Comparison of ENCODE assay signal across 17 cellular contexts in the genomic region with DNA sequence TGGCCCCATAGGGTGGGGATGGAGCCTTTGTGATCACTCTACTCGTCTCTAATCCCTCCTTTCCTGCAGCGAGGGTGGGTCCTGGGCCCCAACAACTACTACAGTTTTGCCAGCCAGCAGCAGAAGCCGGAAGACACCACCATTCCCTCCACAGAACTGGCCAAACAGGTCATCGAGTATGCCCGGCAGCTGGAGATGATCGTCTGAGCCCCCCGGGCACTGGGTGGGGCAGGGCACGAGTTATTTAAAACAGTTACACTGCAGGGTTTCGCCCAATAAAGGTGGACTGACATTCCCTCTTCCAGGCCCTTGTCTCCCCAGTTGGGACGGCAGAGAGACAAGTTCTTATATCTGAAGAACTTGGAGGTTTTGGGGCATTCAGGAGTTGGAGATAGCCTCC. TPM values are rescaled to one million over a fixed set of nuclear protein-coding genes. Genes with fewer than 3 reads are reported as not detected.
DNase-seq lines count a peak whose midpoint lies in the region; ATAC-seq and TF ChIP-seq lines count a peak whose summit lies in the region.
"Had no signal": no experiment of that assay in that cellular context is flagged by ENCODE, and none has a peak within 500 bp of the region (broad histone marks: within the 10 kb centered on the region; RNA-seq: fewer than 3 reads in every experiment).

No MANE protein-coding gene starts in this region.

- H3K27me3 Mint-ChIP-seq in neural crest cell (ENCODE audit: low read depth) = peaks cover 3% of the 10 kb centered on the region

- no peak for TF ChIP-seq CTCF in heart left ventricle (IDR thresholded peaks at IDR 0.05)
- no peak for TF ChIP-seq CTCF in Panc1 (IDR thresholded peaks at IDR 0.05)
- TF ChIP-seq CTCF in neural crest cell (conservative IDR thresholded peaks at IDR 0.05) = no peak

- peaks cover 9% of the 10 kb centered on the region for H3K4me1 Mint-ChIP-seq in neural crest cell

- H3K9me3 ChIP-seq in heart left ventricle = no peaks in the 10 kb centered on the region
- H3K9me3 ChIP-seq in Panc1 (ENCODE audit: control insufficient read depth, insufficient read depth, low read depth, low read length) = no peaks in the 10 kb centered on the region
- H3K9me3 ChIP-seq: BLaER1 had no signal

- H3K4me1 ChIP-seq in heart left ventricle (peaks cover 0 to 28% (median 16%) of the 10 kb centered on the region in 12 donors), Panc1 (ENCODE audit: control insufficient read depth, insufficient read depth, low read length) (peaks cover 4% of the 10 kb centered on the region; the same call in 1 of the 2 replicates)

- no peak overlapping the region for H3K4me3 Mint-ChIP-seq in neural crest cell

- TSS peak; percentile 56 for BruUV-seq in Panc1 (replicated peaks; lab: Mats Ljungman, UMichigan)

- peaks cover 15% of the 10 kb centered on the region for H3K36me3 Mint-ChIP-seq in neural crest cell (ENCODE audit: low read depth)

- CTCF ChIA-PET in Panc1 (lab: Charles Lee) = no interaction called here

- intact Hi-C loops in Right ventricle myocardium inferior (cut with DNase I) (no loop called here), heart left ventricle (cut with DNase I) (no loop called here), Panc1 (cut with micrococcal nuclease; ENCODE audit: unreplicated experiment) (no loop called here)

- H3K36me3 ChIP-seq in heart left ventricle = peaks cover 11 to 80% (median 69%) of the 10 kb centered on the region in 9 donors
- peaks cover 18% of the 10 kb centered on the region for H3K36me3 ChIP-seq in Panc1 (ENCODE audit: control insufficient read depth, insufficient read depth, low read length)

- no peak for ATAC-seq in Right ventricle myocardium inferior
- ATAC-seq in heart left ventricle = no peak
- ATAC-seq in Panc1 = no peak
- no peak for ATAC-seq in GM21737 (IDR thresholded peaks at IDR 0.05; ENCODE audit: unreplicated experiment)

- POLR2A ChIA-PET in Panc1 (lab: Charles Lee) = no interaction called here

- no peaks in the 10 kb centered on the region for H3K9me3 Mint-ChIP-seq in neural crest cell
- H3K9me3 Mint-ChIP-seq: CD8-positive, alpha-beta memory T cell had no signal

- in situ Hi-C loops in Panc1 (cut with HindIII; ENCODE audit: low pct_unique_long_range_greater_than_20kb, low sequenced_read_pairs) = no loop called here

- peaks cover 0 to 24% (median 0%) of the 10 kb centered on the region in 9 donors for H3K27me3 ChIP-seq in heart left ventricle
- H3K27me3 ChIP-seq in Panc1 (ENCODE audit: control insufficient read depth, insufficient read depth, low read length) = no peaks in the 10 kb centered on the region

- TF ChIP-seq POLR2A in heart left ventricle (IDR thresholded peaks at IDR 0.05) = no peak

- peak overlapping the region; percentile 67 for H3K27ac Mint-ChIP-seq in neural crest cell (ENCODE audit: unreplicated experiment)
- H3K27ac Mint-ChIP-seq: CD8-positive, alpha-beta memory T cell had no signal

- WGBS in heart left ventricle, 4 donors = 92 to 93% (median 93%) methylated on average over 9 to 10 of the region's 10 CpGs

- DNase-seq in Right ventricle myocardium inferior (ENCODE audit: missing footprints) (peak; percentile 61), heart left ventricle (no peak), Panc1 (ENCODE audit: low read depth, low spot score) (no peak), neural crest cell (ENCODE audit: low read depth, low spot score) (no peak), EL (no peak), NCI-H748 treated with DMSO at 0.1 percent for 48 hours (lab: John Stamatoyannopoulos, UW) (no peak)
- DNase-seq in stimulated activated CD4-positive, alpha-beta T cell treated with anti-CD3 and anti-CD28 coated beads, Interleukin-1b, Interleukin-23, amount 100 ng/mL, for 48 hours = no peak
- DNase-seq: 8988T; AML-193; CD8-positive, alpha-beta memory T cell; HCEC 1CT; IMR-90; KBM-7 had no signal

- H3K4me3 ChIP-seq in heart left ventricle (no peak overlapping the region), Panc1 (ENCODE audit: low read depth in 2 of 2, low read length in 2 of 2) (no peak overlapping the region)
- H3K4me3 ChIP-seq: BLaER1 had no signal

- H3K27ac ChIP-seq in heart left ventricle (no peak overlapping the region), Panc1 (ENCODE audit: low read length) (no peak overlapping the region)
- H3K27ac ChIP-seq: BLaER1 had no signal

RNA-seq across cellular contexts. Expression of a gene that starts 4.7 kb away (rescaled TPM):
- total RNA-seq in Right ventricle myocardium inferior = not detected
- total RNA-seq in heart left ventricle = under 1 TPM in 5 of 9 donors, not detected in 4; 0.18 to 0.67 (median 0.31) TPM
- polyA plus RNA-seq in heart left ventricle = under 1 TPM; 0.15 to 0.42 TPM
- 1.4 TPM for total RNA-seq in Panc1 (2021; ENCODE audit: unreplicated experiment)
- 4.2 TPM for polyA plus RNA-seq in Panc1 (2012; ENCODE audit: insufficient read length)
- 1.4 and 2.2 TPM in 2 replicates for total RNA-seq in neural crest cell
- total RNA-seq: Daoy had no signal
- polyA plus RNA-seq: CD8-positive, alpha-beta memory T cell had no signal

RNA-seq across cellular contexts. Expression of a gene that starts 5.3 kb away (rescaled TPM):
- 0.16 TPM for total RNA-seq in Right ventricle myocardium inferior
- 1 to 10 TPM in 2 of 9 donors, under 1 TPM in 6, not detected in 1; 0.18 to 3.1 (median 0.72) TPM for total RNA-seq in heart left ventricle
- 1 to 10 TPM in 1 of 2 donors, under 1 TPM in 1; 0.30 to 1.3 TPM for polyA plus RNA-seq in heart left ventricle
- 3.8 TPM for total RNA-seq in Panc1 (2021; ENCODE audit: unreplicated experiment)
- 3.0 TPM for polyA plus RNA-seq in Panc1 (2012; ENCODE audit: insufficient read length)
- total RNA-seq in neural crest cell = 11.2 and 12.0 TPM in 2 replicates
- polyA plus RNA-seq: CD8-positive, alpha-beta memory T cell had no signal

RNA-seq across cellular contexts. Expression of a gene that starts 8.8 kb away (rescaled TPM):
- total RNA-seq in Right ventricle myocardium inferior (280 TPM), heart left ventricle (100 to 1,000 TPM; 237 to 690 (median 325) TPM), Panc1 (2021; ENCODE audit: unreplicated experiment) (388 TPM), neural crest cell (186 and 190 TPM in 2 replicates)
- polyA plus RNA-seq in heart left ventricle = 100 to 1,000 TPM; 186 to 663 TPM
- 462 TPM for polyA plus RNA-seq in Panc1 (2012; ENCODE audit: insufficient read length)

RNA-seq across cellular contexts. Expression of a gene that starts 19.7 kb away (rescaled TPM):
- total RNA-seq in Right ventricle myocardium inferior (15.1 TPM), heart left ventricle (10 to 100 TPM in 8 of 9 donors, 1 to 10 TPM in 1; 9.3 to 15.8 (median 11.9) TPM), Panc1 (2021; ENCODE audit: unreplicated experiment) (24.7 TPM), neural crest cell (10.6 and 11.8 TPM in 2 replicates)
- 10 to 100 TPM in 1 of 2 donors, 1 to 10 TPM in 1; 9.6 to 10.3 TPM for polyA plus RNA-seq in heart left ventricle
- 32.6 TPM for polyA plus RNA-seq in Panc1 (2012; ENCODE audit: insufficient read length)

RNA-seq across cellular contexts. Expression of a gene that starts 42.8 kb away (rescaled TPM):
- total RNA-seq in Right ventricle myocardium inferior (1.7 TPM), heart left ventricle (1 to 10 TPM in 6 of 9 donors, under 1 TPM in 3; 0.51 to 6.7 (median 1.4) TPM), Panc1 (2021; ENCODE audit: unreplicated experiment) (not detected), neural crest cell (0.43 and 0.58 TPM in 2 replicates)
- under 1 TPM; 0.61 to 0.91 TPM for polyA plus RNA-seq in heart left ventricle
- not detected for polyA plus RNA-seq in Panc1 (2012; ENCODE audit: insufficient read length)
- total RNA-seq: Daoy, HT-29, IMR-90 had no signal
- polyA plus RNA-seq: CD8-positive, alpha-beta memory T cell; IMR-90 had no signal
